14 cellular contexts compared by ENCODE assay signal in the genomic region with DNA sequence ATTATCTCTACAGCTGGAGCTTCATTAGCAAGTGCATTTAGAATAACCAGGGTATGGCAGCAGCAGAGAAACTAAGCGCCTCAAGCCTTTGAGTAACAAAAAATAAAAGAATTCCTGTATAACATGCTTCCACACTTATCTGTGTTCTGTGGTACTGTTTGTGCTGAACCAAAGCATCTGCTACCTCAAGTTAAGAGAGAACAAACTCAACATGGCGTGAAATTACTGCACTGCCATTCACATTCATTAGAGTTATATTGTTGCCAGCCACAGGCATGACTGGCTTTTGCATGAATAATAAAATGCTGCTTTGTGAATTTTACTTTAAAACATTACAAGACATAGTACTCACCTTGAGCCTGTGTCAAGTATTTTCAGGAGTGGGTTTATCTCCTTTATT.
DNase-seq lines count a peak whose midpoint lies in the region; ATAC-seq and TF ChIP-seq lines count a peak whose summit lies in the region.
"Had no signal": no experiment of that assay in that cellular context is flagged by ENCODE, and none has a peak within 500 bp of the region (broad histone marks: within the 10 kb centered on the region; RNA-seq: fewer than 3 reads in every experiment).

No MANE protein-coding gene starts in this region.

- peaks cover 21% of the 10 kb centered on the region for H3K4me1 Mint-ChIP-seq in activated CD8-positive, alpha-beta memory T cell treated with anti-CD3 and anti-CD28 coated beads, Interleukin-2, amount 10 ng/mL, durations not matched to agents 7 days and 5 days
- H3K4me1 Mint-ChIP-seq in effector memory CD8-positive, alpha-beta T cell (ENCODE audit: low read depth in 2 of 2): peaks cover 7 to 13% of the 10 kb centered on the region in 2 donors
- H3K4me1 Mint-ChIP-seq: nephron progenitor cell had no signal

- no peak overlapping the region for H3K4me3 Mint-ChIP-seq in activated CD8-positive, alpha-beta memory T cell treated with anti-CD3 and anti-CD28 coated beads, Interleukin-2, amount 10 ng/mL, durations not matched to agents 7 days and 5 days
- no peak overlapping the region for H3K4me3 Mint-ChIP-seq in effector memory CD8-positive, alpha-beta T cell
- H3K4me3 Mint-ChIP-seq: nephron progenitor cell had no signal

- no peaks in the 10 kb centered on the region for H4K20me1 ChIP-seq in KMS-11 (ENCODE audit: insufficient read depth)

- no peak for ATAC-seq in activated CD8-positive, alpha-beta memory T cell treated with anti-CD3 and anti-CD28 coated beads, Interleukin-2, amount 10 ng/mL, durations not matched to agents 7 days and 5 days
- ATAC-seq in effector memory CD8-positive, alpha-beta T cell (replicated peaks): no peak
- no peak for ATAC-seq in HG02970 (IDR thresholded peaks at IDR 0.05; ENCODE audit: low FRiP score, unreplicated experiment)
- ATAC-seq: A549 had no signal

- no peak for DNase-seq in activated CD8-positive, alpha-beta memory T cell treated with anti-CD3 and anti-CD28 coated beads, Interleukin-2, amount 10 ng/mL, durations not matched to agents 7 days and 5 days
- no peak for DNase-seq in activated CD8-positive, alpha-beta memory T cell treated with anti-CD3 and anti-CD28 coated beads, Interleukin-2, amount 50 U/mL, for 48 hours
- no peak for DNase-seq in effector memory CD8-positive, alpha-beta T cell
- DNase-seq in NCI-H524 treated with DMSO at 0.1 percent for 48 hours (lab: John Stamatoyannopoulos, UW) (no peak), SKM-1 treated with dmso at 0.1 percent for 144 hours (lab: John Stamatoyannopoulos, UW; ENCODE audit: unreplicated experiment) (no peak)
- DNase-seq: amygdala, GM23248, NCI-H1694 treated with DMSO at 0.1 percent for 48 hours, nephron progenitor cell had no signal

- no peaks in the 10 kb centered on the region for H3K79me2 ChIP-seq in KMS-11 (ENCODE audit: insufficient read depth, low read depth)
- peaks cover 5% of the 10 kb centered on the region for H3K79me2 ChIP-seq in parathyroid adenoma

- no peaks in the 10 kb centered on the region for H3K36me3 ChIP-seq in KMS-11 (ENCODE audit: insufficient read depth)
- no peaks in the 10 kb centered on the region for H3K36me3 ChIP-seq in parathyroid adenoma (ENCODE audit: control insufficient read depth, insufficient read depth, low read length)

- no peak overlapping the region for H3K4me3 ChIP-seq in KMS-11 (IDR thresholded peaks at IDR 0.05; ENCODE audit: insufficient read depth, low read depth, low read length)
- H3K4me3 ChIP-seq in parathyroid adenoma (ENCODE audit: low read depth, low read length): no peak overlapping the region
- H3K4me3 ChIP-seq: A549, GM23248, SJSA1 had no signal

- H3K27ac ChIP-seq in KMS-11 (no peak overlapping the region), parathyroid adenoma (no peak overlapping the region)
- H3K27ac ChIP-seq: A549, GM23248, SJSA1 had no signal

- H3K4me2 ChIP-seq in KMS-11 (peak overlapping the region; percentile 85), parathyroid adenoma (ENCODE audit: low read length) (peak overlapping the region; percentile 39)
- H3K4me2 ChIP-seq: A549 had no signal

- H3K36me3 Mint-ChIP-seq in activated CD8-positive, alpha-beta memory T cell treated with anti-CD3 and anti-CD28 coated beads, Interleukin-2, amount 10 ng/mL, durations not matched to agents 7 days and 5 days: peaks cover 7% of the 10 kb centered on the region
- peaks cover 4% of the 10 kb centered on the region for H3K36me3 Mint-ChIP-seq in effector memory CD8-positive, alpha-beta T cell (ENCODE audit: insufficient read depth)

- peak overlapping the region; percentile 81 for H3K27ac Mint-ChIP-seq in activated CD8-positive, alpha-beta memory T cell treated with anti-CD3 and anti-CD28 coated beads, Interleukin-2, amount 10 ng/mL, durations not matched to agents 7 days and 5 days
- peak overlapping the region; percentile 71 to 90 for H3K27ac Mint-ChIP-seq in effector memory CD8-positive, alpha-beta T cell

- H3K27me3 ChIP-seq in KMS-11 (ENCODE audit: insufficient read depth, low read depth) (no peaks in the 10 kb centered on the region), parathyroid adenoma (ENCODE audit: control insufficient read depth, insufficient read depth, low read length) (no peaks in the 10 kb centered on the region)
- H3K27me3 ChIP-seq: SJSA1 had no signal

- H3K4me1 ChIP-seq in KMS-11 (ENCODE audit: low read depth, poor library complexity, severe bottlenecking) (peaks cover 29% of the 10 kb centered on the region), parathyroid adenoma (peaks cover 10% of the 10 kb centered on the region)

- H2AFZ ChIP-seq in KMS-11 (ENCODE audit: low read depth) (no peak overlapping the region), parathyroid adenoma (no peak overlapping the region)
- H2AFZ ChIP-seq: GM23248 had no signal

- no peaks in the 10 kb centered on the region for H3K9me3 ChIP-seq in parathyroid adenoma (ENCODE audit: control insufficient read depth, low read length)
- H3K9me3 ChIP-seq: A549, SJSA1 had no signal

- H3K27me3 Mint-ChIP-seq in activated CD8-positive, alpha-beta memory T cell treated with anti-CD3 and anti-CD28 coated beads, Interleukin-2, amount 10 ng/mL, durations not matched to agents 7 days and 5 days: no peaks in the 10 kb centered on the region
- H3K27me3 Mint-ChIP-seq in effector memory CD8-positive, alpha-beta T cell: no peaks in the 10 kb centered on the region

- H3K9ac ChIP-seq in KMS-11: no peak overlapping the region
- H3K9ac ChIP-seq in parathyroid adenoma: no peak overlapping the region
- H3K9ac ChIP-seq: GM23248 had no signal

- TF ChIP-seq CTCF in KMS-11 (conservative IDR thresholded peaks at IDR 0.05; ENCODE audit: low read depth, low read length) (no peak), parathyroid adenoma (IDR thresholded peaks at IDR 0.05) (no peak)

- CTCF ChIA-PET in activated CD8-positive, alpha-beta memory T cell treated with anti-CD3 and anti-CD28 coated beads, Interleukin-2, amount 10 ng/mL, durations not matched to agents 7 days and 5 days (lab: Charles Lee): no interaction called here

- no peaks in the 10 kb centered on the region for H3K9me3 Mint-ChIP-seq in activated CD8-positive, alpha-beta memory T cell treated with anti-CD3 and anti-CD28 coated beads, Interleukin-2, amount 10 ng/mL, durations not matched to agents 7 days and 5 days (ENCODE audit: low read depth)
- no peaks in the 10 kb centered on the region for H3K9me3 Mint-ChIP-seq in effector memory CD8-positive, alpha-beta T cell
- H3K9me3 Mint-ChIP-seq: nephron progenitor cell had no signal
